Comparison of ENCODE assay signal across 9 cellular contexts in genomic region chr2:74690571-74690970, GRCh38. TPM values are rescaled to one million over a fixed set of nuclear protein-coding genes. Genes with fewer than 3 reads are reported as not detected.
DNase-seq lines count a peak whose midpoint lies in the region; ATAC-seq, FAIRE-seq and TF ChIP-seq lines count a peak whose summit lies in the region.
"Had no signal": no experiment of that assay in that cellular context is flagged by ENCODE, and none has a peak within 500 bp of the region (broad histone marks: within the 10 kb centered on the region; RNA-seq: fewer than 3 reads in every experiment).

No MANE protein-coding gene starts in this region.

- POLR2A ChIA-PET in MCF 10A (lab: Yijun Ruan, JAX) = interaction anchor here (0.7 to 2.2 kb wide), 4 partner anchors 145 to 215 kb away, joined by 3 to 6 read pairs (median 4); no protein-coding TSS in a partner anchor

- CTCF ChIA-PET in MCF 10A (lab: Yijun Ruan, JAX) = interaction anchor here (0.6 to 3.0 kb wide), 38 partner anchors 9 to 782 kb away, joined by 3 to 95 read pairs (median 4); partner anchors contain the start of genes CCDC142 and TTC31

- H3K9me3 Mint-ChIP-seq in MCF 10A (ENCODE audit: unreplicated experiment) = no peaks in the 10 kb centered on the region

- H3K36me3 Mint-ChIP-seq in MCF 10A (ENCODE audit: insufficient read depth, unreplicated experiment) = no peaks in the 10 kb centered on the region

- DNase-seq in D721Med (ENCODE audit: insufficient read length, low spot score) (peak; percentile 46), NCI-H774 (lab: John Stamatoyannopoulos, UW) (peak; percentile 19), MCF 10A (ENCODE audit: unreplicated experiment) (peak; percentile 75), iris pigment epithelial cell (ENCODE audit: low read depth) (peak; percentile 72), stromal cell of bone marrow (ENCODE audit: low read depth) (peak; percentile 51)

- ATAC-seq in GM18870 (IDR thresholded peaks at IDR 0.05; ENCODE audit: unreplicated experiment) = peak; percentile 70
- peak; percentile 60 for ATAC-seq in HG03565 (IDR thresholded peaks at IDR 0.05; ENCODE audit: unreplicated experiment)
- ATAC-seq in GM18907 (IDR thresholded peaks at IDR 0.05; ENCODE audit: unreplicated experiment) = no peak

- intact Hi-C loops in MCF 10A (cut with micrococcal nuclease) = loop anchor here (1.0 to 5.0 kb wide), 8 partner anchors 24 to 932 kb away; no protein-coding TSS in a partner anchor

- peaks cover 6% of the 10 kb centered on the region for H3K4me1 Mint-ChIP-seq in MCF 10A (ENCODE audit: insufficient read depth, unreplicated experiment)

- FAIRE-seq in D721Med (lab: Jason Lieb, UNC) = peak; percentile 25

- TF ChIP-seq CTCF in D721Med (IDR thresholded peaks at IDR 0.05; ENCODE audit: insufficient read depth, missing control alignments) (peak; percentile 89), MCF 10A (IDR thresholded peaks at IDR 0.05; ENCODE audit: unreplicated experiment) (peak; percentile 89)

- no peak overlapping the region for H3K4me3 Mint-ChIP-seq in MCF 10A (ENCODE audit: unreplicated experiment)

- BruUV-seq in MCF 10A (replicated peaks; lab: Mats Ljungman, UMichigan) = no TSS peak

- H3K27me3 Mint-ChIP-seq in MCF 10A (ENCODE audit: insufficient read depth, unreplicated experiment) = no peaks in the 10 kb centered on the region

- H3K27ac Mint-ChIP-seq in MCF 10A (ENCODE audit: low read depth, unreplicated experiment) = no peak overlapping the region

RNA-seq across cellular contexts. Expression of gene SEMA4F, which starts 36.5 kb away (rescaled TPM):
- 5.2 and 7.0 TPM in 2 replicates for total RNA-seq in MCF 10A (2022)

RNA-seq across cellular contexts. Expression of gene M1AP, which starts 42.4 kb away (rescaled TPM):
- total RNA-seq in MCF 10A (2022) = not detected in 2 replicates
- total RNA-seq: activated CD8-positive, alpha-beta memory T cell treated with anti-CD3 and anti-CD28 coated beads for 36 hours had no signal

Comparison
In these comparisons a context has a peak if more than half of its experiments do, and no peak if none do; other contexts are left out.
1. DNase-seq: peak in every context shown above with its lines; median percentile 75 in MCF 10A; 72 in iris pigment epithelial cell; 51 in stromal cell of bone marrow; 46 in D721Med; 19 in NCI-H774.